17 cellular contexts compared by ENCODE assay signal in the genomic region with DNA sequence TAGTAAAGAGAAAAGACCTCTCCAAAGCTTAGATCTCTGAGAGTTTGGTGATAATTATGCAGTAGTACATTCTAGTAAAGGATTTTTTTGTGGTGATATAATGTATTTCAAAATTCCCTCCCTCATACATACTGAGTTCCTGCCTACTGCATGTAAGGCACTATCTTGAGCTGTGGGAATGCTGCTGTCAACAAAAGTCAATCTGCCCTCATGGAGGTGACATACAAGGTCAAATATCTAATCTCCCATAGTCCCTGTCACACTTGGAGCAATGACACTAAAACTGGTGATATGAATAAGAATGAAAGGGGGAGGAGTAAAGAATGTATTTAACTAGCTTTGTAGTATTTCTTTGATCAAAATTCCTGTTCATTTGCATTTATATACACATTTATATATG. TPM values are rescaled to one million over a fixed set of nuclear protein-coding genes. Genes with fewer than 3 reads are reported as not detected.
DNase-seq lines count a peak whose midpoint lies in the region; ATAC-seq and TF ChIP-seq lines count a peak whose summit lies in the region.
"Had no signal": no experiment of that assay in that cellular context is flagged by ENCODE, and none has a peak within 500 bp of the region (broad histone marks: within the 10 kb centered on the region; RNA-seq: fewer than 3 reads in every experiment).

No MANE protein-coding gene starts in this region.

- ATAC-seq in Right ventricle myocardium superior (ENCODE audit: poor library complexity): peak; percentile 57
- no peak for ATAC-seq in stimulated activated memory B cell treated with anti-CD40 and anti-IgM and Interleukin-4, amounts not matched to agents 10 μg/mL and 1 μg/mL and 100 μg/mL, for 72 hours

- no peaks in the 10 kb centered on the region for H3K9me3 Mint-ChIP-seq in stimulated activated memory B cell treated with anti-CD40 and anti-IgM and Interleukin-4, amounts not matched to agents 10 μg/mL and 1 μg/mL and 100 μg/mL, for 72 hours

- no peaks in the 10 kb centered on the region for H3K4me1 ChIP-seq in right atrium auricular region
- H3K4me1 ChIP-seq in hepatocyte (ENCODE audit: insufficient read depth): no peaks in the 10 kb centered on the region
- peaks cover 0 to 12% (median 0%) of the 10 kb centered on the region in 4 donors for H3K4me1 ChIP-seq in Peyer's patch

- H4K20me1 ChIP-seq in hepatocyte (ENCODE audit: insufficient read depth, poor library complexity, severe bottlenecking): no peaks in the 10 kb centered on the region

- no peak for TF ChIP-seq POLR2A in Peyer's patch (IDR thresholded peaks at IDR 0.05)

- no peak overlapping the region for H3K4me2 ChIP-seq in hepatocyte

- no peaks in the 10 kb centered on the region for H3K79me2 ChIP-seq in hepatocyte

- H3K27me3 Mint-ChIP-seq in stimulated activated memory B cell treated with anti-CD40 and anti-IgM and Interleukin-4, amounts not matched to agents 10 μg/mL and 1 μg/mL and 100 μg/mL, for 72 hours: no peaks in the 10 kb centered on the region

- no peaks in the 10 kb centered on the region for H3K9me2 ChIP-seq in hepatocyte (replicated peaks; ENCODE audit: insufficient read depth)

- DNase-seq in Right ventricle myocardium superior (no peak), right atrium auricular region (ENCODE audit: low spot score) (no peak), OCI-M1 (lab: John Stamatoyannopoulos, UW) (peak; percentile 22), choroid plexus epithelial cell (ENCODE audit: low read depth) (peak; percentile 34), hepatocyte (ENCODE audit: low spot score) (no peak), COLO829 (ENCODE audit: low spot score) (no peak), Peyer's patch (no peak)
- DNase-seq: activated CD4-positive, CD25-positive, alpha-beta regulatory T cell treated with anti-CD3 and anti-CD28 coated beads, Interleukin-2, amount 50 U/mL, for 72 hours; anterior cingulate cortex; GOT3; IMR-90; NCI-H187; NCI-H446; nucleus accumbens; stimulated activated CD4-positive, alpha-beta T cell treated with anti-CD3 and anti-CD28 coated beads, Interleukin-1b, Interleukin-23, amount 100 ng/mL, for 48 hours; T-helper 9 cell had no signal

- H2AFZ ChIP-seq in hepatocyte: no peak overlapping the region

- H3K4me3 ChIP-seq in right atrium auricular region (no peak overlapping the region), choroid plexus epithelial cell (ENCODE audit: low read depth, low read length) (no peak overlapping the region), hepatocyte (no peak overlapping the region), Peyer's patch (no peak overlapping the region)

- H3K36me3 Mint-ChIP-seq in stimulated activated memory B cell treated with anti-CD40 and anti-IgM and Interleukin-4, amounts not matched to agents 10 μg/mL and 1 μg/mL and 100 μg/mL, for 72 hours: peaks cover 55% of the 10 kb centered on the region

- H3K27me3 ChIP-seq in right atrium auricular region: no peaks in the 10 kb centered on the region
- H3K27me3 ChIP-seq in hepatocyte: peaks cover 2% of the 10 kb centered on the region
- no peaks in the 10 kb centered on the region for H3K27me3 ChIP-seq in Peyer's patch

- intact Hi-C loops in Right ventricle myocardium superior (cut with DNase I): loop anchor here (5.0 kb wide), 1 partner anchor 366 kb away; no protein-coding TSS in a partner anchor

- H3K36me3 ChIP-seq in right atrium auricular region (no peaks in the 10 kb centered on the region), hepatocyte (replicated peaks; ENCODE audit: insufficient read depth, low read depth) (no peaks in the 10 kb centered on the region), Peyer's patch (no peaks in the 10 kb centered on the region)

- peak overlapping the region; percentile 58 for H3K27ac Mint-ChIP-seq in stimulated activated memory B cell treated with anti-CD40 and anti-IgM and Interleukin-4, amounts not matched to agents 10 μg/mL and 1 μg/mL and 100 μg/mL, for 72 hours

- TF ChIP-seq CTCF in right atrium auricular region (IDR thresholded peaks at IDR 0.05) (no peak), choroid plexus epithelial cell (conservative IDR thresholded peaks at IDR 0.05; ENCODE audit: low read depth, low read length) (no peak), hepatocyte (IDR thresholded peaks at IDR 0.05; ENCODE audit: poor library complexity) (no peak), Peyer's patch (IDR thresholded peaks at IDR 0.05) (no peak)

- no peaks in the 10 kb centered on the region for H3K9me3 ChIP-seq in right atrium auricular region
- H3K9me3 ChIP-seq in hepatocyte (ENCODE audit: low read depth): no peaks in the 10 kb centered on the region
- no peaks in the 10 kb centered on the region for H3K9me3 ChIP-seq in Peyer's patch

- no peak overlapping the region for H3K4me3 Mint-ChIP-seq in stimulated activated memory B cell treated with anti-CD40 and anti-IgM and Interleukin-4, amounts not matched to agents 10 μg/mL and 1 μg/mL and 100 μg/mL, for 72 hours

- H3K27ac ChIP-seq in right atrium auricular region (no peak overlapping the region), hepatocyte (no peak overlapping the region), Peyer's patch (no peak overlapping the region)

- peaks cover 79% of the 10 kb centered on the region for H3K4me1 Mint-ChIP-seq in stimulated activated memory B cell treated with anti-CD40 and anti-IgM and Interleukin-4, amounts not matched to agents 10 μg/mL and 1 μg/mL and 100 μg/mL, for 72 hours

RNA-seq across cellular contexts. Expression of a gene that starts 11.1 kb away (rescaled TPM):
- total RNA-seq in Right ventricle myocardium superior (0.89 TPM), right atrium auricular region (1 to 10 TPM in 1 of 2 donors, under 1 TPM in 1; 0.96 to 1.8 TPM), hepatocyte (4.1 and 6.3 TPM in 2 replicates), Peyer's patch (100 to 1,000 TPM in 1 of 4 donors, 10 to 100 TPM in 1, 1 to 10 TPM in 2; 3.8 to 109 (median 13.4) TPM)
- polyA plus RNA-seq in hepatocyte: 1.8 and 1.9 TPM in 2 replicates

Comparison
In these comparisons a context has a peak if more than half of its experiments do, and no peak if none do; other contexts are left out.
1. DNase-seq: peak in OCI-M1 (single experiment) and choroid plexus epithelial cell (single experiment); none in Right ventricle myocardium superior (single experiment), right atrium auricular region (single experiment), hepatocyte (single experiment), COLO829 (single experiment) and Peyer's patch (0 of 3).